In the genomic region with DNA sequence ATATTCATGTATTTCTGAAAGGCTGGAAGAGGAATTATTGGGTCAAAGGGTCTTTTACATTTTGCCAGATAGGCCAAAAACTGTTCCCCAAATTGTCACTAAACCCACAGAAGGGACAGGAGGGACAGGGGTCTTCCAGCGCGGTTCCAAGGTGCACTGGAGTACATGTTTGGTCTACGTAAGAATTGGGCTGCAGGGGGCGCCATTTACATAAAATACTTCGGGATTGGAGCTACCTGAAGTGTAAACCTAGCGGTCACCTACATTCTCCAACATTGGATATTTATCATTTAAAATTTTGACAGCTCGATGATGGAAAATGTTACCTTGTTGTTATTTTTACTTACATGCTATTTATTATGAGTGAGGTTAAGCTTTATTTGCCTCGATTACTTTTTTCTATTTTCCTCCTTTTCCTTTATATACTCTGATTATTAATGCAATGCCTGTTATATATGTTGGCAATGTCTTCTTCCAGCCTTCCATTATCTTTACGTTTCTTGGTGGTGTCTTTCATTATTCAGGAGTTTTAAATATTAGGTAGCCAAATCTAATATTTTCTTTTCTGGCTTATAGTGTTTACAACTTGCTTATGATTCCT, we compare ENCODE assay signal across 8 cellular contexts. TPM values are rescaled to one million over a fixed set of nuclear protein-coding genes. Genes with fewer than 3 reads are reported as not detected.
A peak's percentile ranks its signal among the peaks of the same experiment; 100 is the strongest.
DNase-seq lines count a peak whose midpoint lies in the region; ATAC-seq and TF ChIP-seq lines count a peak whose summit lies in the region.

No MANE protein-coding gene starts in this region.

- H3K9me3 Mint-ChIP-seq in MCF 10A (ENCODE audit: unreplicated experiment) = no peaks in the 10 kb centered on the region
- no peaks in the 10 kb centered on the region for H3K9me3 Mint-ChIP-seq in stimulated activated naive B cell treated with anti-CD40 and anti-IgM and Interleukin-4, amounts not matched to agents 10 μg/mL and 1 μg/mL and 100 μg/mL, for 72 hours

- no peak overlapping the region for H3K27ac Mint-ChIP-seq in MCF 10A (ENCODE audit: low read depth, unreplicated experiment)
- H3K27ac Mint-ChIP-seq in stimulated activated naive B cell treated with anti-CD40 and anti-IgM and Interleukin-4, amounts not matched to agents 10 μg/mL and 1 μg/mL and 100 μg/mL, for 72 hours = no peak overlapping the region

- H3K4me1 ChIP-seq in mammary epithelial cell (ENCODE audit: insufficient read depth, low read length) = no peaks in the 10 kb centered on the region

- H3K4me2 ChIP-seq in mammary epithelial cell (ENCODE audit: insufficient read depth, low read depth, low read length) = no peak overlapping the region

- H3K27me3 Mint-ChIP-seq in MCF 10A (ENCODE audit: insufficient read depth, unreplicated experiment) = peaks cover 36% of the 10 kb centered on the region
- peaks cover 49 to 55% of the 10 kb centered on the region in 2 donors for H3K27me3 Mint-ChIP-seq in stimulated activated naive B cell treated with anti-CD40 and anti-IgM and Interleukin-4, amounts not matched to agents 10 μg/mL and 1 μg/mL and 100 μg/mL, for 72 hours

- no peaks in the 10 kb centered on the region for H3K36me3 Mint-ChIP-seq in MCF 10A (ENCODE audit: insufficient read depth, unreplicated experiment)
- no peaks in the 10 kb centered on the region for H3K36me3 Mint-ChIP-seq in stimulated activated naive B cell treated with anti-CD40 and anti-IgM and Interleukin-4, amounts not matched to agents 10 μg/mL and 1 μg/mL and 100 μg/mL, for 72 hours

- no peaks in the 10 kb centered on the region for H3K79me2 ChIP-seq in mammary epithelial cell (ENCODE audit: insufficient read depth, low read length)

- intact Hi-C loops in mammary epithelial cell (cut with micrococcal nuclease) = loop anchor here (1.0 to 2.0 kb wide), 2 partner anchors 246 to 396 kb away; partner anchors contain the start of gene MZT2B
- intact Hi-C loops in MCF 10A (cut with micrococcal nuclease) = no loop called here

- TF ChIP-seq CTCF in mammary epithelial cell (conservative IDR thresholded peaks at IDR 0.05 in 1 of 2, IDR thresholded peaks at IDR 0.05 in 1 of 2; ENCODE audit: extremely low read depth in 1 of 2, insufficient read depth in 1 of 2, low read depth in 1 of 2, low read length in 2 of 2) (peak; percentile 36 to 60), MCF 10A (IDR thresholded peaks at IDR 0.05; ENCODE audit: unreplicated experiment) (no peak), LNCAP (IDR thresholded peaks at IDR 0.05) (peak; percentile 32; the same call in 1 of the 2 replicates)

- in situ Hi-C loops in mammary epithelial cell (cut with MboI; ENCODE audit: low sequenced_read_pairs in 2 of 2) = loop anchor here (10.0 to 25.0 kb wide), 2 partner anchors 398 to 401 kb away; partner anchors contain the start of gene IMP4 (in 1 of the 2)

- H3K4me3 Mint-ChIP-seq in MCF 10A (ENCODE audit: unreplicated experiment) = no peak overlapping the region
- H3K4me3 Mint-ChIP-seq in stimulated activated naive B cell treated with anti-CD40 and anti-IgM and Interleukin-4, amounts not matched to agents 10 μg/mL and 1 μg/mL and 100 μg/mL, for 72 hours = no peak overlapping the region

- ATAC-seq in stimulated activated naive B cell treated with anti-CD40 and anti-IgM and Interleukin-4, amounts not matched to agents 10 μg/mL and 1 μg/mL and 100 μg/mL, for 72 hours (replicated peaks) = peak; percentile 62 to 65

- H3K27ac ChIP-seq in mammary epithelial cell (ENCODE audit: insufficient read depth, low read depth, low read length) = no peak overlapping the region

- H3K9ac ChIP-seq in mammary epithelial cell (ENCODE audit: insufficient read depth, low read length) = no peak overlapping the region

- H2AFZ ChIP-seq in mammary epithelial cell (ENCODE audit: low read depth, low read length) = no peak overlapping the region

- dilution Hi-C loops in mammary epithelial cell (cut with HindIII; ENCODE audit: low sequenced_read_pairs) = no loop called here

- no peaks in the 10 kb centered on the region for H4K20me1 ChIP-seq in mammary epithelial cell (ENCODE audit: insufficient read depth, low read length)

- no peaks in the 10 kb centered on the region for H3K9me3 ChIP-seq in mammary epithelial cell (replicated peaks; ENCODE audit: insufficient read depth, low read length)

- no peak overlapping the region for H3K4me3 ChIP-seq in mammary epithelial cell (replicated peaks in 1 of 3; ENCODE audit: insufficient read depth in 1 of 3, low read depth in 2 of 3, low read length in 3 of 3)

- WGBS in mammary epithelial cell (ENCODE audit: low coverage, missing lambda C conversion rate) = 38% methylated on average over 9 of the region's 9 CpGs

- BruUV-seq in mammary epithelial cell (replicated peaks; lab: Mats Ljungman, UMichigan) (no TSS peak), MCF 10A (replicated peaks; lab: Mats Ljungman, UMichigan) (no TSS peak)

- H3K36me3 ChIP-seq in mammary epithelial cell (ENCODE audit: insufficient read depth, low read length) = no peaks in the 10 kb centered on the region

- POLR2A ChIA-PET in MCF 10A (lab: Yijun Ruan, JAX) = no interaction called here

- DNase-seq in mammary epithelial cell (no peak), MCF 10A (ENCODE audit: unreplicated experiment) (no peak), SKM-1 treated with dmso at 0.1 percent for 144 hours (lab: John Stamatoyannopoulos, UW; ENCODE audit: unreplicated experiment) (no peak), ecto neural progenitor cell (ENCODE audit: low spot score) (no peak), NCI-H1048 (lab: John Stamatoyannopoulos, UW) (no peak)
- peak; percentile 20 for DNase-seq in activated gamma-delta T cell treated with anti-CD3 and anti-CD28 coated beads, Interleukin-2, amount 50 U/mL, for 16 hours (ENCODE audit: low read depth)
- peak; percentile 35 for DNase-seq in stimulated activated naive B cell treated with anti-CD40 and anti-IgM and Interleukin-4, amounts not matched to agents 10 μg/mL and 1 μg/mL and 100 μg/mL, for 72 hours

- H3K27me3 ChIP-seq in mammary epithelial cell (ENCODE audit: insufficient read depth, low read length) = no peaks in the 10 kb centered on the region

- CTCF ChIA-PET in mammary epithelial cell (lab: Charles Lee; ENCODE audit: low non-redundant PET) = interaction anchor here (0.5 to 0.7 kb wide), 6 partner anchors 14 to 541 kb away, joined by 3 to 15 read pairs (median 4); no protein-coding TSS in a partner anchor
- CTCF ChIA-PET in MCF 10A (lab: Yijun Ruan, JAX) = interaction anchor here (0.6 kb wide), 1 partner anchor 10 kb away, joined by 4 read pairs; no protein-coding TSS in a partner anchor

- H3K4me1 Mint-ChIP-seq in MCF 10A (ENCODE audit: insufficient read depth, unreplicated experiment) = no peaks in the 10 kb centered on the region
- H3K4me1 Mint-ChIP-seq in stimulated activated naive B cell treated with anti-CD40 and anti-IgM and Interleukin-4, amounts not matched to agents 10 μg/mL and 1 μg/mL and 100 μg/mL, for 72 hours = no peaks in the 10 kb centered on the region

RNA-seq across cellular contexts. Expression of gene RAB6C, which starts 43.0 kb away (rescaled TPM):
- total RNA-seq in mammary epithelial cell (not detected), MCF 10A (2022) (not detected in 2 replicates)
- 0.05 TPM for polyA plus RNA-seq in mammary epithelial cell
- not detected for polyA minus RNA-seq in mammary epithelial cell

Comparison
In these comparisons a context has a peak if more than half of its experiments do, and no peak if none do; other contexts are left out.
1. DNase-seq: peak in activated gamma-delta T cell treated with anti-CD3 and anti-CD28 coated beads, Interleukin-2, amount 50 U/mL, for 16 hours (single experiment) and stimulated activated naive B cell treated with anti-CD40 and anti-IgM and Interleukin-4, amounts not matched to agents 10 μg/mL and 1 μg/mL and 100 μg/mL, for 72 hours (single experiment); none in mammary epithelial cell (single experiment), MCF 10A (single experiment), SKM-1 treated with dmso at 0.1 percent for 144 hours (single experiment), ecto neural progenitor cell (single experiment) and NCI-H1048 (single experiment).